Comparison of ENCODE assay signal across 15 cellular contexts in the genomic region with DNA sequence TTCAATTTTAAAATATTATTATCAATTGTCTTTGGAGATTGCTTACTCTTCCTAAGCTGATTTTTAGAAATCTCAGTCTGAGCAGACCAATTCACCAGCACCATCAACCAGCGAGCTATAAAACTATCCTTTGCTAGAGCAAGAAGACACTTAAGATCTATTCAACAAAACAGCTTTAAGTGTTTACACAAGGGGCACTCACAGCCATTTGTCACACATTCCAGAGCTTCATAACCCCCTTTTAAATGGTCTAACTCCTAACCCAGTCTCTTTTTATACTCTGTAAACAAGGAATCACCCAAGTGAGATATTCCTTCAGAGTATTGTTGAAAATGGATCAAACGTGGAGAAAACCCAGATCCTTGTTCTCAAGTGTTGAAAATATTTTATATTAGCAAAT.
A peak's percentile ranks its signal among the peaks of the same experiment; 100 is the strongest.
DNase-seq lines count a peak whose midpoint lies in the region; ATAC-seq and TF ChIP-seq lines count a peak whose summit lies in the region.
"Had no signal": no experiment of that assay in that cellular context is flagged by ENCODE, and none has a peak within 500 bp of the region (broad histone marks: within the 10 kb centered on the region; RNA-seq: fewer than 3 reads in every experiment).

No MANE protein-coding gene starts in this region.

- H3K36me3 ChIP-seq in IMR-90 (ENCODE audit: control insufficient read depth, insufficient read depth, low read length) (no peaks in the 10 kb centered on the region), smooth muscle cell (ENCODE audit: low read depth) (no peaks in the 10 kb centered on the region)
- H3K36me3 ChIP-seq: BLaER1 treated with 17β-estradiol and CSF1 and Interleukin-3, amounts not matched to agents 10 nM and 100 nM; HAP-1 had no signal

- H3K4me1 Mint-ChIP-seq in activated CD4-positive, alpha-beta memory T cell treated with anti-CD3 and anti-CD28 coated beads, Interleukin-2, amount 10 ng/mL, durations not matched to agents 7 days and 5 days: no peaks in the 10 kb centered on the region
- H3K4me1 Mint-ChIP-seq: CD4-positive, CD25-positive, alpha-beta regulatory T cell had no signal

- TF ChIP-seq CTCF in IMR-90 (conservative IDR thresholded peaks at IDR 0.05; ENCODE audit: low read depth, low read length) (no peak), smooth muscle cell (IDR thresholded peaks at IDR 0.05; ENCODE audit: borderline replicate concordance, insufficient read depth, poor library complexity, severe bottlenecking) (no peak)

- no peak overlapping the region for H3K56ac ChIP-seq in IMR-90 (ENCODE audit: extremely low read depth, insufficient read depth, low read length)

- H2AK5ac ChIP-seq in IMR-90 (ENCODE audit: low read depth, low read length): no peak overlapping the region

- H3K27me3 ChIP-seq in IMR-90 (ENCODE audit: control insufficient read depth, insufficient read depth, low read length): no peaks in the 10 kb centered on the region
- H3K27me3 ChIP-seq in smooth muscle cell (ENCODE audit: low read depth): no peaks in the 10 kb centered on the region
- H3K27me3 ChIP-seq: BLaER1 treated with 17β-estradiol and CSF1 and Interleukin-3, amounts not matched to agents 10 nM and 100 nM had no signal

- BruUV-seq in IMR-90 (replicated peaks; lab: Mats Ljungman, UMichigan): no TSS peak

- H3K27ac ChIP-seq in IMR-90 (ENCODE audit: insufficient read depth, low read length): no peak overlapping the region
- no peak overlapping the region for H3K27ac ChIP-seq in smooth muscle cell (ENCODE audit: low read depth)

- DNase-seq in NCI-H345 (lab: John Stamatoyannopoulos, UW) (peak; percentile 4), NCI-H345 treated with DMSO at 0.1 percent for 48 hours (lab: John Stamatoyannopoulos, UW; ENCODE audit: unreplicated experiment) (no peak), IMR-90 (no peak), foreskin melanocyte (peak; percentile 1), smooth muscle cell (lab: John Stamatoyannopoulos, UW; ENCODE audit: unreplicated experiment) (no peak), occipital lobe (lab: John Stamatoyannopoulos, UW) (no peak)
- DNase-seq in activated CD4-positive, alpha-beta memory T cell treated with anti-CD3 and anti-CD28 coated beads, Interleukin-2, amount 10 ng/mL, durations not matched to agents 7 days and 5 days: no peak
- DNase-seq in stimulated activated CD4-positive, alpha-beta T cell treated with anti-CD3 and anti-CD28 coated beads, Interleukin-1b, Interleukin-23, amount 100 ng/mL, for 48 hours: no peak
- DNase-seq: ACHN; CD4-positive, CD25-positive, alpha-beta regulatory T cell; DND-41; GDM1 had no signal

- no CpG with 5 or more reads among the region's 2 CpGs for WGBS in IMR-90 (ENCODE audit: extremely low coverage in 2 of 2, insufficient read length in 1 of 2), 2 experiments
- WGBS in smooth muscle cell (ENCODE audit: low lambda C conversion rate): 49% methylated on average over 2 of the region's 2 CpGs

- in situ Hi-C loops in IMR-90 (cut with MboI; ENCODE audit: low sequenced_read_pairs): no loop called here

- H3K27me3 Mint-ChIP-seq in activated CD4-positive, alpha-beta memory T cell treated with anti-CD3 and anti-CD28 coated beads, Interleukin-2, amount 10 ng/mL, durations not matched to agents 7 days and 5 days: no peaks in the 10 kb centered on the region
- H3K27me3 Mint-ChIP-seq: CD4-positive, CD25-positive, alpha-beta regulatory T cell had no signal

- H3K4me1 ChIP-seq in IMR-90 (ENCODE audit: control insufficient read depth, insufficient read depth, low read length) (no peaks in the 10 kb centered on the region), smooth muscle cell (ENCODE audit: low read depth) (peaks cover 5% of the 10 kb centered on the region)
- H3K4me1 ChIP-seq: HAP-1 had no signal

- no peak overlapping the region for H3K4ac ChIP-seq in IMR-90 (ENCODE audit: low read depth, low read length)

- no peak overlapping the region for H2BK120ac ChIP-seq in IMR-90 (ENCODE audit: low read depth, low read length)

- H2AK9ac ChIP-seq in IMR-90 (replicated peaks; ENCODE audit: low read depth, low read length, poor library complexity): no peak overlapping the region

- H3K36me3 Mint-ChIP-seq in activated CD4-positive, alpha-beta memory T cell treated with anti-CD3 and anti-CD28 coated beads, Interleukin-2, amount 10 ng/mL, durations not matched to agents 7 days and 5 days (ENCODE audit: low read depth): no peaks in the 10 kb centered on the region
- H3K36me3 Mint-ChIP-seq: CD4-positive, CD25-positive, alpha-beta regulatory T cell had no signal

- H3K4me3 ChIP-seq in IMR-90 (ENCODE audit: insufficient read depth, low read depth, low read length): no peak overlapping the region
- H3K4me3 ChIP-seq in smooth muscle cell: no peak overlapping the region
- H3K4me3 ChIP-seq: BLaER1 treated with 17β-estradiol and CSF1 and Interleukin-3, amounts not matched to agents 10 nM and 100 nM; HAP-1 had no signal

- dilution Hi-C loops in IMR-90 (cut with HindIII; ENCODE audit: low sequenced_read_pairs, unreplicated experiment): no loop called here

- H3F3A ChIP-seq in smooth muscle cell (ENCODE audit: low read depth): no peaks in the 10 kb centered on the region

- H3K79me1 ChIP-seq in IMR-90 (ENCODE audit: low read depth in 1 of 2, low read length in 2 of 2): no peaks in the 10 kb centered on the region

- H2BK15ac ChIP-seq in IMR-90 (ENCODE audit: low read depth, low read length): no peak overlapping the region

- H3K4me2 ChIP-seq in IMR-90 (ENCODE audit: low read depth, low read length) (no peak overlapping the region), smooth muscle cell (no peak overlapping the region)
- H3K4me2 ChIP-seq: BLaER1 treated with 17β-estradiol and CSF1 and Interleukin-3, amounts not matched to agents 10 nM and 100 nM had no signal

- POLR2A ChIA-PET in IMR-90 (lab: Charles Lee; ENCODE audit: unreplicated experiment): no interaction called here
- POLR2A ChIA-PET in activated CD4-positive, alpha-beta memory T cell treated with anti-CD3 and anti-CD28 coated beads, Interleukin-2, amount 10 ng/mL, durations not matched to agents 7 days and 5 days (lab: Charles Lee): no interaction called here

- H3K23ac ChIP-seq in IMR-90 (ENCODE audit: low read depth, low read length): no peak overlapping the region

- H3K18ac ChIP-seq in IMR-90 (ENCODE audit: low read depth, low read length): no peak overlapping the region

- no peak for TF ChIP-seq POLR2A in IMR-90 (IDR thresholded peaks at IDR 0.05; ENCODE audit: low read depth, low read length)

- intact Hi-C loops in IMR-90 (cut with micrococcal nuclease): no loop called here

- H2AFZ ChIP-seq in IMR-90 (replicated peaks; ENCODE audit: low read length, poor library complexity) (no peak overlapping the region), smooth muscle cell (ENCODE audit: low read depth) (peak overlapping the region; percentile 75)

- H3K14ac ChIP-seq in IMR-90 (replicated peaks; ENCODE audit: low read depth, low read length): no peak overlapping the region

- H4K20me1 ChIP-seq in IMR-90 (ENCODE audit: insufficient read depth, low read length) (no peaks in the 10 kb centered on the region), smooth muscle cell (ENCODE audit: low read depth) (no peaks in the 10 kb centered on the region)
- H4K20me1 ChIP-seq: BLaER1 treated with 17β-estradiol and CSF1 and Interleukin-3, amounts not matched to agents 10 nM and 100 nM had no signal

- no peak overlapping the region for H2BK5ac ChIP-seq in IMR-90 (ENCODE audit: low read depth, low read length, poor library complexity, severe bottlenecking)

- no peak overlapping the region for H3K9ac ChIP-seq in IMR-90 (ENCODE audit: low read depth, low read length)
- H3K9ac ChIP-seq in smooth muscle cell (ENCODE audit: low read depth): no peak overlapping the region
- H3K9ac ChIP-seq: BLaER1 treated with 17β-estradiol and CSF1 and Interleukin-3, amounts not matched to agents 10 nM and 100 nM had no signal

- no peak overlapping the region for H3K4me3 Mint-ChIP-seq in activated CD4-positive, alpha-beta memory T cell treated with anti-CD3 and anti-CD28 coated beads, Interleukin-2, amount 10 ng/mL, durations not matched to agents 7 days and 5 days
- H3K4me3 Mint-ChIP-seq: CD4-positive, CD25-positive, alpha-beta regulatory T cell had no signal

- CTCF ChIA-PET in IMR-90 (lab: Yijun Ruan, JAX): no interaction called here
- CTCF ChIA-PET in activated CD4-positive, alpha-beta memory T cell treated with anti-CD3 and anti-CD28 coated beads, Interleukin-2, amount 10 ng/mL, durations not matched to agents 7 days and 5 days (lab: Charles Lee): no interaction called here

- H4K5ac ChIP-seq in IMR-90 (ENCODE audit: low read depth, low read length): no peak overlapping the region

- H4K91ac ChIP-seq in IMR-90 (ENCODE audit: insufficient read depth, low read depth, low read length): no peak overlapping the region

- H3K79me2 ChIP-seq in smooth muscle cell (ENCODE audit: low read depth): no peaks in the 10 kb centered on the region

- no peak overlapping the region for H3K27ac Mint-ChIP-seq in activated CD4-positive, alpha-beta memory T cell treated with anti-CD3 and anti-CD28 coated beads, Interleukin-2, amount 10 ng/mL, durations not matched to agents 7 days and 5 days
- H3K27ac Mint-ChIP-seq: CD4-positive, CD25-positive, alpha-beta regulatory T cell had no signal

- no peak overlapping the region for H4K8ac ChIP-seq in IMR-90 (ENCODE audit: low read depth in 2 of 2, low read length in 2 of 2)

- no peaks in the 10 kb centered on the region for H3K9me3 Mint-ChIP-seq in activated CD4-positive, alpha-beta memory T cell treated with anti-CD3 and anti-CD28 coated beads, Interleukin-2, amount 10 ng/mL, durations not matched to agents 7 days and 5 days

- peak; percentile 44; the same call in 1 of the 2 replicates for ATAC-seq in IMR-90 (ENCODE audit: low read depth)
- ATAC-seq: HepG2 had no signal

- H3K9me3 ChIP-seq in IMR-90 (ENCODE audit: control insufficient read depth, insufficient read depth, low read length) (no peaks in the 10 kb centered on the region), smooth muscle cell (replicated peaks; ENCODE audit: low read depth) (no peaks in the 10 kb centered on the region)
- H3K9me3 ChIP-seq: BLaER1 treated with 17β-estradiol and CSF1 and Interleukin-3, amounts not matched to agents 10 nM and 100 nM; HAP-1 had no signal

- no peak for TF ChIP-seq RAD21 in IMR-90 (IDR thresholded peaks at IDR 0.05; ENCODE audit: low read length)

- no peaks in the 10 kb centered on the region for H3K9me1 ChIP-seq in IMR-90 (ENCODE audit: insufficient read depth, low read length)

- no peak overlapping the region for H2BK20ac ChIP-seq in IMR-90 (ENCODE audit: low read depth, low read length)

TF ChIP-seq in IMR-90, 13 proteins besides CTCF, POLR2A, EP300 and RAD21 (continues in another document):
- TF ChIP-seq RFX5 (IDR thresholded peaks at IDR 0.05; ENCODE audit: low read depth, low read length) (no peak), RCOR1 (IDR thresholded peaks at IDR 0.05; ENCODE audit: insufficient replicate concordance, low read length) (no peak), CEBPB (IDR thresholded peaks at IDR 0.05; ENCODE audit: low read depth, low read length) (no peak), MAZ (IDR thresholded peaks at IDR 0.05; ENCODE audit: borderline replicate concordance, low read depth, low read length) (no peak), SMC3 (IDR thresholded peaks at IDR 0.05; ENCODE audit: low read depth, low read length) (no peak)

Comparison
In these comparisons a context has a peak if more than half of its experiments do, and no peak if none do; other contexts are left out.
1. DNase-seq: peak in NCI-H345 (single experiment) and foreskin melanocyte (single experiment); none in NCI-H345 treated with DMSO at 0.1 percent for 48 hours (single experiment), IMR-90 (single experiment), smooth muscle cell (single experiment), activated CD4-positive, alpha-beta memory T cell treated with anti-CD3 and anti-CD28 coated beads, Interleukin-2, amount 10 ng/mL, durations not matched to agents 7 days and 5 days (single experiment), occipital lobe (single experiment) and stimulated activated CD4-positive, alpha-beta T cell treated with anti-CD3 and anti-CD28 coated beads, Interleukin-1b, Interleukin-23, amount 100 ng/mL, for 48 hours (single experiment).